Comparison of ENCODE assay signal across 11 cellular contexts in genomic region chr12:110579239-110579888, GRCh38. TPM values are rescaled to one million over a fixed set of nuclear protein-coding genes. Genes with fewer than 3 reads are reported as not detected.
A peak's percentile ranks its signal among the peaks of the same experiment; 100 is the strongest.
DNase-seq lines count a peak whose midpoint lies in the region; ATAC-seq, FAIRE-seq and TF ChIP-seq lines count a peak whose summit lies in the region.
"Had no signal": no experiment of that assay in that cellular context is flagged by ENCODE, and none has a peak within 500 bp of the region (broad histone marks: within the 10 kb centered on the region; RNA-seq: fewer than 3 reads in every experiment).

No MANE protein-coding gene starts in this region.

- peak overlapping the region in 2 of 11 experiments; percentile 77 to 82; a peak in 3 of 22 replicates for H3K27ac ChIP-seq in BLaER1 treated with 17β-estradiol and CSF1 and Interleukin-3, amounts not matched to agents 10 nM and 100 nM
- H3K27ac ChIP-seq in lower lobe of right lung (peak overlapping the region; percentile 44), dorsolateral prefrontal cortex (no peak overlapping the region)

- H3K36me3 Mint-ChIP-seq in activated T-helper 17 cell treated with anti-CD3 and anti-CD28 coated beads, Interleukin-2, amount 50 U/mL, for 72 hours (ENCODE audit: low read depth) = peaks cover 39% of the 10 kb centered on the region

- H3K27me3 ChIP-seq in BLaER1 treated with 17β-estradiol and CSF1 and Interleukin-3, amounts not matched to agents 10 nM and 100 nM = no peaks in the 10 kb centered on the region
- H3K27me3 ChIP-seq in lower lobe of right lung (ENCODE audit: low read depth) (no peaks in the 10 kb centered on the region), dorsolateral prefrontal cortex (no peaks in the 10 kb centered on the region)

- peaks cover 0 to 15% (median 6%) of the 10 kb centered on the region in 11 experiments; a peak in 14 of 22 replicates for H3K9me3 ChIP-seq in BLaER1 treated with 17β-estradiol and CSF1 and Interleukin-3, amounts not matched to agents 10 nM and 100 nM (replicated peaks in 1 of 11)
- no peaks in the 10 kb centered on the region for H3K9me3 ChIP-seq in lower lobe of right lung

- H3K4me3 ChIP-seq in BLaER1 treated with 17β-estradiol and CSF1 and Interleukin-3, amounts not matched to agents 10 nM and 100 nM = 0 out of 20 replicates have a peak overlapping the region, but pooled peaks of 1 of the 10 experiments have one; percentile 3
- H3K4me3 ChIP-seq in lower lobe of right lung = no peak overlapping the region
- H3K4me3 ChIP-seq in dorsolateral prefrontal cortex = no peak overlapping the region

- H3K36me3 ChIP-seq in BLaER1 treated with 17β-estradiol and CSF1 and Interleukin-3, amounts not matched to agents 10 nM and 100 nM = peaks cover 0 to 39% (median 26%) of the 10 kb centered on the region in 11 experiments; a peak in 17 of 22 replicates
- no peaks in the 10 kb centered on the region for H3K36me3 ChIP-seq in lower lobe of right lung

- H3K9ac ChIP-seq in BLaER1 treated with 17β-estradiol and CSF1 and Interleukin-3, amounts not matched to agents 10 nM and 100 nM = no peak overlapping the region

- intact Hi-C loops in lower lobe of right lung (cut with DNase I) = no loop called here
- intact Hi-C loops in dorsolateral prefrontal cortex (cut with DNase I) = no loop called here

- no peaks in the 10 kb centered on the region for H3K27me3 Mint-ChIP-seq in activated T-helper 17 cell treated with anti-CD3 and anti-CD28 coated beads, Interleukin-2, amount 50 U/mL, for 72 hours

- TF ChIP-seq CTCF in lower lobe of right lung (IDR thresholded peaks at IDR 0.05) (no peak), dorsolateral prefrontal cortex (IDR thresholded peaks at IDR 0.05 in 54 of 56, conservative IDR thresholded peaks at IDR 0.05 in 2 of 56; ENCODE audit: low read depth in 1 of 56, partially characterized antibody in 56 of 56) (no peak)

- no peak for DNase-seq in GM18507 (ENCODE audit: extremely low spot score, insufficient read length, low read depth)
- no peak for DNase-seq in lower lobe of right lung
- no peak for DNase-seq in amniotic stem cell (lab: John Stamatoyannopoulos, UW)
- no peak for DNase-seq in inferior parietal cortex (ENCODE audit: extremely low spot score)
- no peak for DNase-seq in dorsolateral prefrontal cortex
- DNase-seq in NCI-H1105 treated with DMSO at 0.1 percent for 48 hours (lab: John Stamatoyannopoulos, UW) = no peak
- DNase-seq: activated gamma-delta T cell treated with Interleukin-2 at 50 U/mL for 16 hours, NCI-H526 treated with DMSO at 0.1 percent for 48 hours had no signal

- peaks cover 38 to 80% (median 55%) of the 10 kb centered on the region in 10 experiments for H3K4me1 ChIP-seq in BLaER1 treated with 17β-estradiol and CSF1 and Interleukin-3, amounts not matched to agents 10 nM and 100 nM
- H3K4me1 ChIP-seq in lower lobe of right lung = peaks cover 75% of the 10 kb centered on the region

- H3K4me3 Mint-ChIP-seq in activated T-helper 17 cell treated with anti-CD3 and anti-CD28 coated beads, Interleukin-2, amount 50 U/mL, for 72 hours = peak overlapping the region; percentile 97

- no peak for ATAC-seq in activated T-helper 17 cell treated with anti-CD3 and anti-CD28 coated beads, Interleukin-2, amount 50 U/mL, for 72 hours (replicated peaks)
- ATAC-seq in lower lobe of right lung = no peak

- no peaks in the 10 kb centered on the region for H3K9me3 Mint-ChIP-seq in activated T-helper 17 cell treated with anti-CD3 and anti-CD28 coated beads, Interleukin-2, amount 50 U/mL, for 72 hours

- FAIRE-seq in GM18507 (lab: Jason Lieb, UNC) = peak; percentile 55
- FAIRE-seq: endometrium had no signal

- peak overlapping the region in 10 of 11 experiments; percentile 8 to 97 (median 72); a peak in 14 of 22 replicates for H3K4me2 ChIP-seq in BLaER1 treated with 17β-estradiol and CSF1 and Interleukin-3, amounts not matched to agents 10 nM and 100 nM

- peaks cover 65 to 86% (median 82%) of the 10 kb centered on the region in 11 experiments for H4K20me1 ChIP-seq in BLaER1 treated with 17β-estradiol and CSF1 and Interleukin-3, amounts not matched to agents 10 nM and 100 nM

- peak overlapping the region; percentile 93 for H3K27ac Mint-ChIP-seq in activated T-helper 17 cell treated with anti-CD3 and anti-CD28 coated beads, Interleukin-2, amount 50 U/mL, for 72 hours

- peaks cover 37% of the 10 kb centered on the region for H3K4me1 Mint-ChIP-seq in activated T-helper 17 cell treated with anti-CD3 and anti-CD28 coated beads, Interleukin-2, amount 50 U/mL, for 72 hours

RNA-seq across cellular contexts. Expression of gene PPTC7, which starts 3.8 kb away (rescaled TPM):
- 10 to 100 TPM; 31.4 to 36.7 TPM for total RNA-seq in activated T-helper 17 cell treated with anti-CD3 and anti-CD28 coated beads, Interleukin-2, amount 50 U/mL, for 72 hours
- total RNA-seq in lower lobe of right lung (23.6 TPM), dorsolateral prefrontal cortex (10 to 100 TPM; 13.6 to 36.5 (median 24.6) TPM)

RNA-seq across cellular contexts. Expression of gene TCTN1, which starts 34.6 kb away (rescaled TPM):
- total RNA-seq in activated T-helper 17 cell treated with anti-CD3 and anti-CD28 coated beads, Interleukin-2, amount 50 U/mL, for 72 hours = 1 to 10 TPM; 3.5 to 6.4 TPM
- 40.1 TPM for total RNA-seq in lower lobe of right lung
- total RNA-seq in dorsolateral prefrontal cortex = 10 to 100 TPM; 26.4 to 77.4 (median 40.6) TPM
